ENCODE assay signal across 10 cellular contexts in genomic region chr9:23824241-23825142, GRCh38. TPM values are rescaled to one million over a fixed set of nuclear protein-coding genes. Genes with fewer than 3 reads are reported as not detected.
A peak's percentile ranks its signal among the peaks of the same experiment; 100 is the strongest.
DNase-seq lines count a peak whose midpoint lies in the region; ATAC-seq and TF ChIP-seq lines count a peak whose summit lies in the region.
"Had no signal": no experiment of that assay in that cellular context is flagged by ENCODE, and none has a peak within 500 bp of the region (broad histone marks: within the 10 kb centered on the region; RNA-seq: fewer than 3 reads in every experiment).

No MANE protein-coding gene starts in this region.

- H3K79me2 ChIP-seq in GM23338 (replicated peaks; ENCODE audit: insufficient read depth): peaks cover 45% of the 10 kb centered on the region
- no peaks in the 10 kb centered on the region for H3K79me2 ChIP-seq in SK-N-SH (ENCODE audit: insufficient read depth)

- no peak for TF ChIP-seq EP300 in SK-N-SH (IDR thresholded peaks at IDR 0.05; ENCODE audit: borderline replicate concordance in 1 of 2, low read depth in 1 of 2, low read length in 1 of 2)

- peak; percentile 87 for DNase-seq in GM23338 (ENCODE audit: low spot score)
- DNase-seq in SK-N-SH: peak; percentile 52
- DNase-seq in cardiac septum (ENCODE audit: low spot score): peak; percentile 71
- peak; percentile 62 for DNase-seq in posterior vena cava (ENCODE audit: low spot score)
- DNase-seq in AML-193 (lab: John Stamatoyannopoulos, UW): no peak
- no peak for DNase-seq in activated CD8-positive, alpha-beta T cell treated with anti-CD3 and anti-CD28 coated beads, Interleukin-2, amount 10 ng/mL, durations not matched to agents 7 days and 5 days
- no peak for DNase-seq in stimulated activated CD4-positive, alpha-beta T cell treated with anti-CD3 and anti-CD28 coated beads, Interleukin-4, amount 100 ng/mL, for 24 hours

- H3K36me3 ChIP-seq in GM23338 (ENCODE audit: insufficient read depth): no peaks in the 10 kb centered on the region
- H3K36me3 ChIP-seq in SK-N-SH (replicated peaks in 1 of 2; ENCODE audit: control insufficient read depth in 1 of 2, insufficient read depth in 2 of 2, low read length in 1 of 2): no peaks in the 10 kb centered on the region

- H3K9me3 Mint-ChIP-seq in GM23338: no peaks in the 10 kb centered on the region; the same call in 1 of the 3 replicates
- peaks cover 8% of the 10 kb centered on the region for H3K9me3 Mint-ChIP-seq in activated CD8-positive, alpha-beta T cell treated with anti-CD3 and anti-CD28 coated beads, Interleukin-2, amount 10 ng/mL, durations not matched to agents 7 days and 5 days (ENCODE audit: insufficient read depth)

- CTCF ChIA-PET in SK-N-SH (lab: Yijun Ruan, JAX): interaction anchor here (0.5 to 2.0 kb wide), 3 partner anchors 18 to 1816 kb away, joined by 3 to 6 read pairs (median 3); partner anchors contain the start of gene CDKN2B
- CTCF ChIA-PET in activated CD8-positive, alpha-beta T cell treated with anti-CD3 and anti-CD28 coated beads, Interleukin-2, amount 10 ng/mL, durations not matched to agents 7 days and 5 days (lab: Charles Lee): no interaction called here

- POLR2A ChIA-PET in SK-N-SH (lab: Yijun Ruan, JAX): interaction anchor here (0.7 to 1.2 kb wide), 2 partner anchors 122 to 127 kb away, joined by 3 to 6 read pairs; no protein-coding TSS in a partner anchor
- POLR2A ChIA-PET in activated CD8-positive, alpha-beta T cell treated with anti-CD3 and anti-CD28 coated beads, Interleukin-2, amount 10 ng/mL, durations not matched to agents 7 days and 5 days (lab: Charles Lee): no interaction called here

- H3K4me3 Mint-ChIP-seq in GM23338: no peak overlapping the region
- no peak overlapping the region for H3K4me3 Mint-ChIP-seq in activated CD8-positive, alpha-beta T cell treated with anti-CD3 and anti-CD28 coated beads, Interleukin-2, amount 10 ng/mL, durations not matched to agents 7 days and 5 days

- peaks cover 14% of the 10 kb centered on the region; the same call in 2 of the 3 replicates for H3K4me1 Mint-ChIP-seq in GM23338
- no peaks in the 10 kb centered on the region for H3K4me1 Mint-ChIP-seq in activated CD8-positive, alpha-beta T cell treated with anti-CD3 and anti-CD28 coated beads, Interleukin-2, amount 10 ng/mL, durations not matched to agents 7 days and 5 days (ENCODE audit: low read depth)

- TF ChIP-seq CTCF in GM23338 (conservative IDR thresholded peaks at IDR 0.05; ENCODE audit: low read depth in 2 of 2) (no peak), SK-N-SH (IDR thresholded peaks at IDR 0.05) (no peak)

- H3K36me3 Mint-ChIP-seq in GM23338 (ENCODE audit: low read depth): no peaks in the 10 kb centered on the region; the same call in 2 of the 3 replicates
- peaks cover 6% of the 10 kb centered on the region for H3K36me3 Mint-ChIP-seq in activated CD8-positive, alpha-beta T cell treated with anti-CD3 and anti-CD28 coated beads, Interleukin-2, amount 10 ng/mL, durations not matched to agents 7 days and 5 days (ENCODE audit: low read depth)

- intact Hi-C loops in cardiac septum (cut with DNase I) (no loop called here), posterior vena cava (cut with DNase I) (no loop called here)

- no peak overlapping the region for H2AFZ ChIP-seq in GM23338
- H2AFZ ChIP-seq in SK-N-SH (ENCODE audit: low read depth): peak overlapping the region; percentile 99; the same call in 1 of the 2 replicates

- peaks cover 57% of the 10 kb centered on the region for H3K27me3 ChIP-seq in GM23338 (ENCODE audit: insufficient read depth)
- H3K27me3 ChIP-seq in SK-N-SH (ENCODE audit: insufficient read depth): peaks cover 15% of the 10 kb centered on the region

- H3F3A ChIP-seq in GM23338 (replicated peaks; ENCODE audit: low read depth) (no peaks in the 10 kb centered on the region; the same call in 1 of the 2 replicates), SK-N-SH (replicated peaks; ENCODE audit: insufficient read depth) (no peaks in the 10 kb centered on the region)

- H3K27ac Mint-ChIP-seq in GM23338: no peak overlapping the region
- no peak overlapping the region for H3K27ac Mint-ChIP-seq in activated CD8-positive, alpha-beta T cell treated with anti-CD3 and anti-CD28 coated beads, Interleukin-2, amount 10 ng/mL, durations not matched to agents 7 days and 5 days

- WGBS in SK-N-SH (ENCODE audit: low lambda C conversion rate): 16% methylated on average over 27 of the region's 44 CpGs

- no peaks in the 10 kb centered on the region for H3K9me3 ChIP-seq in SK-N-SH

- H3K9ac ChIP-seq in SK-N-SH: no peak overlapping the region

- H3K27ac ChIP-seq in GM23338 (ENCODE audit: low read depth) (no peak overlapping the region), SK-N-SH (ENCODE audit: low read depth in 2 of 2, low read length in 1 of 2) (no peak overlapping the region)

- H4K20me1 ChIP-seq in GM23338 (replicated peaks; ENCODE audit: insufficient read depth) (no peaks in the 10 kb centered on the region; the same call in none of the 2 replicates), SK-N-SH (ENCODE audit: insufficient read depth) (no peaks in the 10 kb centered on the region)

- no peaks in the 10 kb centered on the region for H3K9me2 ChIP-seq in GM23338 (ENCODE audit: insufficient read depth)
- H3K9me2 ChIP-seq in SK-N-SH: no peaks in the 10 kb centered on the region

- H3K4me2 ChIP-seq in GM23338: peak overlapping the region; percentile 99
- H3K4me2 ChIP-seq in SK-N-SH: peak overlapping the region; percentile 94

- H3K27me3 Mint-ChIP-seq in GM23338 (ENCODE audit: insufficient read depth, low read depth, poor library complexity): peaks cover 10% of the 10 kb centered on the region
- H3K27me3 Mint-ChIP-seq in activated CD8-positive, alpha-beta T cell treated with anti-CD3 and anti-CD28 coated beads, Interleukin-2, amount 10 ng/mL, durations not matched to agents 7 days and 5 days (ENCODE audit: low read depth): peaks cover 24% of the 10 kb centered on the region

- ATAC-seq in GM23338: peak; percentile 49
- ATAC-seq in GM21619 (IDR thresholded peaks at IDR 0.05; ENCODE audit: unreplicated experiment): no peak
- ATAC-seq in activated CD8-positive, alpha-beta T cell treated with anti-CD3 and anti-CD28 coated beads, Interleukin-2, amount 10 ng/mL, durations not matched to agents 7 days and 5 days: no peak

- H3K4me1 ChIP-seq in GM23338 (ENCODE audit: insufficient read depth) (peaks cover 38% of the 10 kb centered on the region), SK-N-SH (ENCODE audit: control insufficient read depth in 1 of 2, insufficient read depth in 2 of 2, low read depth in 1 of 2, low read length in 1 of 2) (peaks cover 0 to 29% of the 10 kb centered on the region in 2 experiments; a peak in 2 of 4 replicates)

- TF ChIP-seq RAD21 in SK-N-SH (IDR thresholded peaks at IDR 0.05; ENCODE audit: low read length): no peak

- H3K4me3 ChIP-seq in GM23338 (peak overlapping the region; percentile 78), SK-N-SH (ENCODE audit: low read depth in 2 of 2, low read length in 1 of 2) (peak overlapping the region; percentile 64 to 75)

TF ChIP-seq in GM23338, 12 proteins besides CTCF, POLR2A, EP300 and RAD21 (continues in another document):
- no peak for TF ChIP-seq EZH2 (IDR thresholded peaks at IDR 0.05; ENCODE audit: low read depth, unreplicated experiment)

TF ChIP-seq in SK-N-SH, 30 proteins besides CTCF, POLR2A, EP300 and RAD21:
- TF ChIP-seq REST (IDR thresholded peaks at IDR 0.05; ENCODE audit: low read depth, low read length) (peak; percentile 94), SIN3A (IDR thresholded peaks at IDR 0.05; ENCODE audit: borderline replicate concordance, low read depth, low read length) (no peak)
TF ChIP-seq in SK-N-SH: peak in this region for 1.

RNA-seq across cellular contexts. Expression of gene ELAVL2, which starts 1.5 kb away (rescaled TPM):
- total RNA-seq in GM23338 (2014; rRNA removed; shearing (Covaris generic)): 39.0 and 42.4 TPM in 2 replicates
- 15.3 and 18.6 TPM in 2 replicates for polyA plus RNA-seq in GM23338 (2016; fragmentation: Nextera tagmentation; extraction: Ambion mirVana)
- polyA plus RNA-seq in SK-N-SH (2012; rRNA removed): 0.15 and 0.28 TPM in 2 replicates
- polyA plus RNA-seq in SK-N-SH (2012; cell fraction: cytosol; rRNA removed): 0.37 and 0.50 TPM in 2 replicates
- 0.06 and 0.12 TPM in 2 replicates for polyA plus RNA-seq in SK-N-SH (2012; cell fraction: nucleus; rRNA removed)
- total RNA-seq in cardiac septum: 0.32 TPM
- under 1 TPM in 1 of 2 donors, not detected in 1; 0.05 TPM for total RNA-seq in posterior vena cava
- total RNA-seq in activated CD8-positive, alpha-beta T cell treated with anti-CD3 and anti-CD28 coated beads, Interleukin-2, amount 10 ng/mL, durations not matched to agents 7 days and 5 days: not detected
- total RNA-seq: Daoy, mononuclear cell had no signal

Comparison
In these comparisons a context has a peak if more than half of its experiments do, and no peak if none do; other contexts are left out.
1. DNase-seq: peak in GM23338 (single experiment), SK-N-SH (single experiment), cardiac septum (single experiment) and posterior vena cava (single experiment); none in AML-193 (0 of 2), activated CD8-positive, alpha-beta T cell treated with anti-CD3 and anti-CD28 coated beads, Interleukin-2, amount 10 ng/mL, durations not matched to agents 7 days and 5 days (single experiment) and stimulated activated CD4-positive, alpha-beta T cell treated with anti-CD3 and anti-CD28 coated beads, Interleukin-4, amount 100 ng/mL, for 24 hours (single experiment).
2. RNA of gene ELAVL2, which starts 1.5 kb away (total RNA-seq): 39.0 to 42.4 TPM in GM23338; 0.32 TPM in cardiac septum (single experiment), 0.05 TPM in posterior vena cava and not detected in activated CD8-positive, alpha-beta T cell treated with anti-CD3 and anti-CD28 coated beads, Interleukin-2, amount 10 ng/mL, durations not matched to agents 7 days and 5 days; every median in the first group is over 10 times any median in the second.